1 cellular context compared by ENCODE assay signal in the genomic region with DNA sequence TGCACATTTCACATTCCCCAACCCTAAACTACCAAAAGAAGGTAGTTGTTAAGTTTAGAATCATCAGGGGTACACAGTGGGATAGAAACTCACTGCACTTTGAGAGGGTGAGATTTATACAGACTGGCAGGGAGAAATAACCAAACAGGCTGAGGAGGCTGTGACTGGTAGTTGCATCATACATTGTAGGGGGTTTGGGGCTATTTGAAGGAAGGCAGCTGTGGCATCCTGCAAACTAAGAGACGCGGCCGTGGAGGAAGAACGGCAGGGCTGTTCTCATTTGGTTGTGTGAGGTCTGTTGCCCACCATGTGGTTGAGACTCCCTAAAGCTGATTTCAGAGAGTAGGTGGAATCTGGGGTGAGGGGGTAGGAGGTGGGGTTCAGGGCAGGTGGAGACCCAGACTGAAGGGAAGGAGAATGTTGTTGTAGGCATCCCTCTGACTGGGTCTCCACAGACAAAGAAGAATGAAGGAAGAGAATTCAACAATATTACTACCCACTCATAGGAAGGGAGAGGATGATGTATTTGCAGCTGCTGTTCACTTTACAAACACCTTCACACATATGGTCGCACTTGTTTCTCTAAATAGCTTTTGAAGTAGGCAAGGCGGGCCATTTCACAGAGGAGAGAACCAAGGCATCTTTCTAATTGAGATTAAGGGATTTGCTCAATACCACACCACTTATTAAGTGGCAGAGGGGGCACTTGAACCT.
A peak's percentile ranks its signal among the peaks of the same experiment; 100 is the strongest.
TF ChIP-seq lines count a peak whose summit lies in the region.

No MANE protein-coding gene starts in this region.

TF ChIP-seq in H1, 55 proteins besides CTCF, POLR2A, EP300 and RAD21:
- no peak for TF ChIP-seq CBX5 (IDR thresholded peaks at IDR 0.05; ENCODE audit: low read depth, low read length)
- no peak for TF ChIP-seq CREB1 (IDR thresholded peaks at IDR 0.05)
- no peak for TF ChIP-seq RBBP5 (IDR thresholded peaks at IDR 0.05; ENCODE audit: borderline replicate concordance, low read depth, low read length)
- no peak for TF ChIP-seq POLR2AphosphoS5 (IDR thresholded peaks at IDR 0.05; ENCODE audit: low read depth, low read length)
- peak; percentile 64 for TF ChIP-seq CEBPB (IDR thresholded peaks at IDR 0.05; ENCODE audit: low read depth, low read length)
- no peak for TF ChIP-seq TCF12 (IDR thresholded peaks at IDR 0.05; ENCODE audit: low read depth, low read length)
